In the genomic region with DNA sequence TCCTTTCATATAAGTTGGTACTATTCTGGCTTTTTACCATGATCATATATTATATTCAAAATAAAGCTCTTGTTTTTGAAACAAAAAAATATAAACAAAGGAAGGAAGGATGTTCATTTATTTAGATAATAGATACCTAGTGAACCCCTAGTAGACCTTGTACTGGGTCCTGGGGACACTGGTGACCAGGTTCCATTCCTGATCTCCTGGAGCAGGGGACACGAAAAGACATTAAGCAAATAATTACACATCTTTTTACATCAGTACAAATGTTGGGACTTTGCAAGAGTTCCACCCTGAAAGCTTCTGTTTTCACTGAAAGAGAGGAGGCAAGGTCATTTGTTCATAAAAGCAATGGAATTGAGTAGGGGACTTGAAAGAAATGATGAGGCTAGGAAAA, we compare ENCODE assay signal across 9 cellular contexts. TPM values are rescaled to one million over a fixed set of nuclear protein-coding genes. Genes with fewer than 3 reads are reported as not detected.
"Had no signal": no experiment of that assay in that cellular context is flagged by ENCODE, and none has a peak within 500 bp of the region (broad histone marks: within the 10 kb centered on the region; RNA-seq: fewer than 3 reads in every experiment).

No MANE protein-coding gene starts in this region.

- ATAC-seq: HCT116 had no signal

- FAIRE-seq: HTR-8/SVneo had no signal

- DNase-seq: GOT3, H7, KBM-7 had no signal

- H3K9ac ChIP-seq: KMS-11 had no signal

- H3K27ac ChIP-seq: KMS-11 had no signal

- H3K4me3 Mint-ChIP-seq: HFFc6, IgD-negative memory B cell had no signal

- H3K4me1 Mint-ChIP-seq: IgD-negative memory B cell had no signal

- H3K36me3 ChIP-seq: HAP-1 had no signal

- H3K27ac Mint-ChIP-seq: HFFc6, IgD-negative memory B cell had no signal

- H3K4me1 ChIP-seq: HAP-1 had no signal

- H3K9me3 ChIP-seq: HAP-1 had no signal

- H3K4me2 ChIP-seq: KMS-11 had no signal

- H3K4me3 ChIP-seq: HAP-1 had no signal

RNA-seq across cellular contexts. Expression of gene SLC38A4, which starts 49.3 kb away (rescaled TPM):
- polyA plus RNA-seq: IgD-negative memory B cell had no signal
